1 cellular context compared by ENCODE assay signal in the genomic region with DNA sequence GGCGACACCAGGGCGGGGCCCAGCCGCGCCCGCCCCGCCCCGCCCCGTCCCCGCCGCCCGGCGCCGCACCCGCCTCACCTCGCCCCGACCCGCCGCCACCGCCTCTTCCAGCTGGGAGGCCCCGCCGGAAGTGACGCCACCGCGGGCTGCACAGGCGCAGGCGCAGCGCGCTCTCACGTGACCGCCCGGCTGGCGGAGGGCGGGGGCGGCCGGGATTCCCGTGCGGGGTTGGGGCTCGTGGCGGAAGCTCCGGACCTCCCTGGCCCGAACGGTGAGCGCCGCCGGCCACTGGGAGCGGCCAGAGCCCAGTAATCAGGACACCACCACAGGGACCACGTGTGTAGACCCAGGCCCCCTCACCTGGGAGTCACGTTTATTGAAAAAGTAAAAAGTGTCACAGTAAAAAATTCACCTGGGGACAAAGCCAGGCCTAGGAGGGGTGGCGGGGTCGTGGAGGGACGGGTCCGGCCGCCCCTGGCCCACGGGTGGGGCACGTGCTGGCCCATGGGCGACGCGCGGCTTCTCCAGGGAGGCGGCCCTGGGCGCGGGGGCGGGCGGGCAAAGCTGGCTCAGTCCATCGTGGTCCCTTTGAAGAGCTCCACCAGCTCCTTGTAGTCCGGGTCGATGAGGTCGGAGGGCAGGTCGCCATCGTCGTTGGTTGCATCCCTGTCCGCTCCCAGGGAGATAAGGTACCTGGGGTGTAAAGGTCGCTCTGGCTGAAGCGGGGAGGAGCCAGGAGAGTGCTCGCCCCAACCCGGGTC.
TF ChIP-seq lines count a peak whose summit lies in the region.

A gene with protein sequence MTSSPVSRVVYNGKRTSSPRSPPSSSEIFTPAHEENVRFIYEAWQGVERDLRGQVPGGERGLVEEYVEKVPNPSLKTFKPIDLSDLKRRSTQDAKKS (minus strand): TSS at position 132 of the 761 bp plus-strand sequence. CDS start 8,785 bp downstream, outside the sequence.

TF ChIP-seq in K562, 482 proteins besides CTCF, POLR2A, EP300 and RAD21 (continued from another document and continues in another):
- TF ChIP-seq, protein P1, sequence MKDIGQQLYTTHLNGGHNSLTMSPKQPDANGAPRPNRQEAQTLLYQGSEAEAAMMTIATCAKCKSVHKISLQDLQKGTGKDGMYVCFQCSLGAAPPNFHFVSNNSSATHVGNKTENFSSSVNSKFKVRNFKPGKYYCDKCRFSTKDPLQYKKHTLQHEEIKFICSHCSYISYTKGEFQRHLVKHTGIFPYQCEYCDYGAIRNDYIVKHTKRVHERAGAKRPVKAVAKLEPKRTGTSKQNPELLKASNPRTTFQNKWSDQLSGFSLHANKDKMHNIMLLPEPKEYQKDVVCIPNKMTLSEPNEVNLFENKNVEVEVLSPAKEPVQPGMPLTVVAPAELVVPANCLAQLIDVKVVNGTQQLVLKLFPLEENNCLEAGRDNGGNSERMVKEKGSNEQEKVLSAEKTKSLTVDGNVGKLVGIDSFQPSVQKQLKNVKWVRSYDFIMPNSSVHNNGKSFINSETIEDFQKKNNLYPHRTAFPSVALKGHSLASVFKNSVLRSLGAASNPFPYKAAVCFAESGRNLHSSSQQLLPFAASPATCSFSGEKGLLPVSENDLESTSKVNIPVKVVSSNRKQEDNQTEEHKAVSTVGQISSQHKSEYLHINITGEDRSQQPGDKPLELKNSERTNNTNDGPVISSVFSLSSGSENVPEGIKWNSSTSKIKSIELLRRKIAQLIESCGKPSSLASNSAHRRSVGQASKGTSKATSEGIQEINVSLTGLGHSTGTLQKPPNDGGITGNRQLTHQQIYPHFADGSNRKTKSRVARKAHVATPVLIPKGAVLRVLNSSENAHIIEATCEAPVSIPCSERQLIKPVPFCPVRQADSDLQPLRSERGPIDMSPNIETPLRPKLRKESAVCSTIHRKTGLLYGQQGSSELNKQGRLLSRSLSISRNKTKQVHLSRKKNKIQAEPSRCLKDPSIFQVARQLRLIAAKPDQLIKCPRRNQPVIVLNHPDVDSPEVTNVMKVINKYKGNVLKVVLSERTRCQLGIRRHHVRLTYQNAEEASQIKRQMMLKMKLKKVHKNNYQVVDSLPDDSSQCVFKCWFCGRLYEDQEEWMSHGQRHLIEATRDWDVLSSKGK (CRISPR knock-in tag; IDR thresholded peaks at IDR 0.05): no peak
- TF ChIP-seq, protein P2, sequence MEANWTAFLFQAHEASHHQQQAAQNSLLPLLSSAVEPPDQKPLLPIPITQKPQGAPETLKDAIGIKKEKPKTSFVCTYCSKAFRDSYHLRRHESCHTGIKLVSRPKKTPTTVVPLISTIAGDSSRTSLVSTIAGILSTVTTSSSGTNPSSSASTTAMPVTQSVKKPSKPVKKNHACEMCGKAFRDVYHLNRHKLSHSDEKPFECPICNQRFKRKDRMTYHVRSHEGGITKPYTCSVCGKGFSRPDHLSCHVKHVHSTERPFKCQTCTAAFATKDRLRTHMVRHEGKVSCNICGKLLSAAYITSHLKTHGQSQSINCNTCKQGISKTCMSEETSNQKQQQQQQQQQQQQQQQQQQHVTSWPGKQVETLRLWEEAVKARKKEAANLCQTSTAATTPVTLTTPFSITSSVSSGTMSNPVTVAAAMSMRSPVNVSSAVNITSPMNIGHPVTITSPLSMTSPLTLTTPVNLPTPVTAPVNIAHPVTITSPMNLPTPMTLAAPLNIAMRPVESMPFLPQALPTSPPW (CRISPR knock-in tag; IDR thresholded peaks at IDR 0.05): peak; percentile 98
- TF ChIP-seq, protein P3, sequence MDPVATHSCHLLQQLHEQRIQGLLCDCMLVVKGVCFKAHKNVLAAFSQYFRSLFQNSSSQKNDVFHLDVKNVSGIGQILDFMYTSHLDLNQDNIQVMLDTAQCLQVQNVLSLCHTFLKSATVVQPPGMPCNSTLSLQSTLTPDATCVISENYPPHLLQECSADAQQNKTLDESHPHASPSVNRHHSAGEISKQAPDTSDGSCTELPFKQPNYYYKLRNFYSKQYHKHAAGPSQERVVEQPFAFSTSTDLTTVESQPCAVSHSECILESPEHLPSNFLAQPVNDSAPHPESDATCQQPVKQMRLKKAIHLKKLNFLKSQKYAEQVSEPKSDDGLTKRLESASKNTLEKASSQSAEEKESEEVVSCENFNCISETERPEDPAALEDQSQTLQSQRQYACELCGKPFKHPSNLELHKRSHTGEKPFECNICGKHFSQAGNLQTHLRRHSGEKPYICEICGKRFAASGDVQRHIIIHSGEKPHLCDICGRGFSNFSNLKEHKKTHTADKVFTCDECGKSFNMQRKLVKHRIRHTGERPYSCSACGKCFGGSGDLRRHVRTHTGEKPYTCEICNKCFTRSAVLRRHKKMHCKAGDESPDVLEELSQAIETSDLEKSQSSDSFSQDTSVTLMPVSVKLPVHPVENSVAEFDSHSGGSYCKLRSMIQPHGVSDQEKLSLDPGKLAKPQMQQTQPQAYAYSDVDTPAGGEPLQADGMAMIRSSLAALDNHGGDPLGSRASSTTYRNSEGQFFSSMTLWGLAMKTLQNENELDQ (CRISPR knock-in tag; IDR thresholded peaks at IDR 0.05; ENCODE audit: borderline replicate concordance): no peak
- no peak for TF ChIP-seq XRCC5 (IDR thresholded peaks at IDR 0.05; ENCODE audit: low read depth, low read length)
- TF ChIP-seq MED1 (CRISPR knock-in tag; IDR thresholded peaks at IDR 0.05; ENCODE audit: borderline replicate concordance): no peak
- no peak for TF ChIP-seq NCOA6 (IDR thresholded peaks at IDR 0.05)
- no peak for TF ChIP-seq TRIM24 (IDR thresholded peaks at IDR 0.05)
- TF ChIP-seq MCM5 (IDR thresholded peaks at IDR 0.05; ENCODE audit: low read depth): no peak
- TF ChIP-seq, protein P4, sequence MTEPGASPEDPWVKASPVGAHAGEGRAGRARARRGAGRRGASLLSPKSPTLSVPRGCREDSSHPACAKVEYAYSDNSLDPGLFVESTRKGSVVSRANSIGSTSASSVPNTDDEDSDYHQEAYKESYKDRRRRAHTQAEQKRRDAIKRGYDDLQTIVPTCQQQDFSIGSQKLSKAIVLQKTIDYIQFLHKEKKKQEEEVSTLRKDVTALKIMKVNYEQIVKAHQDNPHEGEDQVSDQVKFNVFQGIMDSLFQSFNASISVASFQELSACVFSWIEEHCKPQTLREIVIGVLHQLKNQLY (CRISPR knock-in tag; conservative IDR thresholded peaks at IDR 0.05): no peak; a peak in 1 of 4 replicates
- no peak for TF ChIP-seq THRAP3 (IDR thresholded peaks at IDR 0.05; ENCODE audit: borderline replicate concordance)
- TF ChIP-seq, protein P5, sequence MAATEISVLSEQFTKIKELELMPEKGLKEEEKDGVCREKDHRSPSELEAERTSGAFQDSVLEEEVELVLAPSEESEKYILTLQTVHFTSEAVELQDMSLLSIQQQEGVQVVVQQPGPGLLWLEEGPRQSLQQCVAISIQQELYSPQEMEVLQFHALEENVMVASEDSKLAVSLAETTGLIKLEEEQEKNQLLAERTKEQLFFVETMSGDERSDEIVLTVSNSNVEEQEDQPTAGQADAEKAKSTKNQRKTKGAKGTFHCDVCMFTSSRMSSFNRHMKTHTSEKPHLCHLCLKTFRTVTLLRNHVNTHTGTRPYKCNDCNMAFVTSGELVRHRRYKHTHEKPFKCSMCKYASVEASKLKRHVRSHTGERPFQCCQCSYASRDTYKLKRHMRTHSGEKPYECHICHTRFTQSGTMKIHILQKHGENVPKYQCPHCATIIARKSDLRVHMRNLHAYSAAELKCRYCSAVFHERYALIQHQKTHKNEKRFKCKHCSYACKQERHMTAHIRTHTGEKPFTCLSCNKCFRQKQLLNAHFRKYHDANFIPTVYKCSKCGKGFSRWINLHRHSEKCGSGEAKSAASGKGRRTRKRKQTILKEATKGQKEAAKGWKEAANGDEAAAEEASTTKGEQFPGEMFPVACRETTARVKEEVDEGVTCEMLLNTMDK (IDR thresholded peaks at IDR 0.05; ENCODE audit: borderline replicate concordance, insufficient read depth, low read depth, low read length, poor library complexity, severe bottlenecking): no peak
- TF ChIP-seq IRF2 (CRISPR knock-in tag; IDR thresholded peaks at IDR 0.05): no peak
- TF ChIP-seq DNMT1 (IDR thresholded peaks at IDR 0.05): no peak
- no peak for TF ChIP-seq NR4A1 (CRISPR knock-in tag; IDR thresholded peaks at IDR 0.05)
- TF ChIP-seq NR4A1 (tag; IDR thresholded peaks at IDR 0.05): 0 out of 2 replicates have a peak, but pooled peaks have one; percentile 67
- peak; percentile 41 for TF ChIP-seq CBFA2T2 (conservative IDR thresholded peaks at IDR 0.05)
- TF ChIP-seq, protein P6, sequence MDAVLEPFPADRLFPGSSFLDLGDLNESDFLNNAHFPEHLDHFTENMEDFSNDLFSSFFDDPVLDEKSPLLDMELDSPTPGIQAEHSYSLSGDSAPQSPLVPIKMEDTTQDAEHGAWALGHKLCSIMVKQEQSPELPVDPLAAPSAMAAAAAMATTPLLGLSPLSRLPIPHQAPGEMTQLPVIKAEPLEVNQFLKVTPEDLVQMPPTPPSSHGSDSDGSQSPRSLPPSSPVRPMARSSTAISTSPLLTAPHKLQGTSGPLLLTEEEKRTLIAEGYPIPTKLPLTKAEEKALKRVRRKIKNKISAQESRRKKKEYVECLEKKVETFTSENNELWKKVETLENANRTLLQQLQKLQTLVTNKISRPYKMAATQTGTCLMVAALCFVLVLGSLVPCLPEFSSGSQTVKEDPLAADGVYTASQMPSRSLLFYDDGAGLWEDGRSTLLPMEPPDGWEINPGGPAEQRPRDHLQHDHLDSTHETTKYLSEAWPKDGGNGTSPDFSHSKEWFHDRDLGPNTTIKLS (IDR thresholded peaks at IDR 0.05; ENCODE audit: borderline replicate concordance, low read depth): peak; percentile 50
- TF ChIP-seq, protein P7, sequence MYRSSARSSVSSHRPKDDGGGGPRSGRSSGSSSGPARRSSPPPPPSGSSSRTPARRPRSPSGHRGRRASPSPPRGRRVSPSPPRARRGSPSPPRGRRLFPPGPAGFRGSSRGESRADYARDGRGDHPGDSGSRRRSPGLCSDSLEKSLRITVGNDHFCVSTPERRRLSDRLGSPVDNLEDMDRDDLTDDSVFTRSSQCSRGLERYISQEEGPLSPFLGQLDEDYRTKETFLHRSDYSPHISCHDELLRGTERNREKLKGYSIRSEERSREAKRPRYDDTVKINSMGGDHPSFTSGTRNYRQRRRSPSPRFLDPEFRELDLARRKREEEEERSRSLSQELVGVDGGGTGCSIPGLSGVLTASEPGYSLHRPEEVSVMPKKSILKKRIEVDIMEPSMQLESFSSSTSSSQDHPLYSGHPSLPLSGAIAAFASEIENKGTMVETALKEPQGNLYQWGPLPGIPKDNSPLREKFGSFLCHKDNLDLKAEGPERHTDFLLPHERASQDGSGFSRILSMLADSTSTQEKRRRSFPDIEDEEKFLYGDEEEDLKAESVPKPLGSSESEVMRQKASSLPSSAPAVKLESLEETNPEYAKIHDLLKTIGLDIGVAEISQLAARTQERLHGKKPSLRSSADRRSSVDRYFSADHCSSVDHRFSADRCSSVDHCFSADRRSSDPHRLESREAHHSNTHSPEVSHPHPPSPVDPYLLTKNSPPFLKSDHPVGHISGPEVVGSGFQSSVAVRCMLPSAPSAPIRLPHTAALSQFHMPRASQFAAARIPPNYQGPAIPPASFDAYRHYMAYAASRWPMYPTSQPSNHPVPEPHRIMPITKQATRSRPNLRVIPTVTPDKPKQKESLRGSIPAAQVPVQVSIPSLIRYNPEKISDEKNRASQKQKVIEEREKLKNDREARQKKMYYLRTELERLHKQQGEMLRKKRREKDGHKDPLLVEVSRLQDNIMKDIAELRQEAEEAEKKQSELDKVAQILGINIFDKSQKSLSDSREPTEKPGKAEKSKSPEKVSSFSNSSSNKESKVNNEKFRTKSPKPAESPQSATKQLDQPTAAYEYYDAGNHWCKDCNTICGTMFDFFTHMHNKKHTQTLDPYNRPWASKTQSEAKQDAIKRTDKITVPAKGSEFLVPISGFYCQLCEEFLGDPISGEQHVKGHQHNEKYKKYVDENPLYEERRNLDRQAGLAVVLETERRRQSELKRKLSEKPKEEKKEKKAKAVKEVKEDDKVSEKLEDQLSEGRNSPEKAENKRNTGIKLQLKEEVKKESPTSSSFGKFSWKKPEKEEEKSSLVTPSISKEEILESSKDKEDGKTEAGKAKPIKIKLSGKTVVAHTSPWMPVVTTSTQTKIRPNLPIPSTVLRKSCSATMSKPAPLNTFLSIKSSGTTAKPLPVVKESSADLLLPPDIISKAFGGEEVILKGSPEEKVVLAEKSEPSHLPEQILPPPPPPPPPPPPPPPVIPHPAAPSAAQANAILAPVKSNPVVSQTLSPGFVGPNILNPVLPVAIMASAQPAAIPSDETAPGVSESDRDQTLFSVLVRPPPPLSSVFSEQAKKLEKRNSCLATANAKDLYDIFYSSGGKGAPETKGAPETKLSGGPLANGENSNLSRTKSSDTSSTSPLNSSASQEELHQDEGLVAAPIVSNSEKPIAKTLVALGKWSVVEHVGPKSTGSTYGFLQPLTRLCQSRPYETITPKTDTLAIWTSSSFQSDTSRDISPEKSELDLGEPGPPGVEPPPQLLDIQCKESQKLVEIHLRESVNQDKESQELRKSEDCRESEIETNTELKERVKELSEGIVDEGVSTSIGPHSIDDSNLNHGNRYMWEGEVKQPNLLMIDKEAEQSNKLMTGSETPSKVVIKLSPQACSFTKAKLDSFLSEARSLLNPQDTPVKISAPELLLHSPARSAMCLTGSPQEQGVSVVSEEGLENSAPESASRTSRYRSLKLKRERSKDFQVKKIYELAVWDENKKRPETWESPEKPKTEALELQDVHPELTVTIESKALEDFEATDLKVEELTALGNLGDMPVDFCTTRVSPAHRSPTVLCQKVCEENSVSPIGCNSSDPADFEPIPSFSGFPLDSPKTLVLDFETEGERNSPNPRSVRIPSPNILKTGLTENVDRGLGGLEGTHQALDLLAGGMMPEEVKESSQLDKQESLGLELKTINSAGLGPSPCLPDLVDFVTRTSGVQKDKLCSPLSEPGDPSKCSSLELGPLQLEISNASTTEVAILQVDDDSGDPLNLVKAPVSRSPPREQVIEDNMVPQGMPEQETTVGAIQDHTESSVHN (IDR thresholded peaks at IDR 0.05; ENCODE audit: borderline replicate concordance in 1 of 2, low read depth in 1 of 2): no peak
- TF ChIP-seq, protein P8, sequence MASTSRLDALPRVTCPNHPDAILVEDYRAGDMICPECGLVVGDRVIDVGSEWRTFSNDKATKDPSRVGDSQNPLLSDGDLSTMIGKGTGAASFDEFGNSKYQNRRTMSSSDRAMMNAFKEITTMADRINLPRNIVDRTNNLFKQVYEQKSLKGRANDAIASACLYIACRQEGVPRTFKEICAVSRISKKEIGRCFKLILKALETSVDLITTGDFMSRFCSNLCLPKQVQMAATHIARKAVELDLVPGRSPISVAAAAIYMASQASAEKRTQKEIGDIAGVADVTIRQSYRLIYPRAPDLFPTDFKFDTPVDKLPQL (IDR thresholded peaks at IDR 0.05; ENCODE audit: extremely low read depth, insufficient read length): no peak
- TF ChIP-seq TAF1 (IDR thresholded peaks at IDR 0.05; ENCODE audit: control insufficient read depth, extremely low read depth, insufficient read depth, low read length, severe bottlenecking): peak; percentile 79
- no peak for TF ChIP-seq TGIF2 (CRISPR knock-in tag; IDR thresholded peaks at IDR 0.05)
- TF ChIP-seq FOXM1 (IDR thresholded peaks at IDR 0.05; ENCODE audit: low read depth): no peak
- TF ChIP-seq FOXM1 (CRISPR knock-in tag; IDR thresholded peaks at IDR 0.05; ENCODE audit: low read depth): peak; percentile 67; the same call in 1 of the 2 replicates
- TF ChIP-seq, protein P9, sequence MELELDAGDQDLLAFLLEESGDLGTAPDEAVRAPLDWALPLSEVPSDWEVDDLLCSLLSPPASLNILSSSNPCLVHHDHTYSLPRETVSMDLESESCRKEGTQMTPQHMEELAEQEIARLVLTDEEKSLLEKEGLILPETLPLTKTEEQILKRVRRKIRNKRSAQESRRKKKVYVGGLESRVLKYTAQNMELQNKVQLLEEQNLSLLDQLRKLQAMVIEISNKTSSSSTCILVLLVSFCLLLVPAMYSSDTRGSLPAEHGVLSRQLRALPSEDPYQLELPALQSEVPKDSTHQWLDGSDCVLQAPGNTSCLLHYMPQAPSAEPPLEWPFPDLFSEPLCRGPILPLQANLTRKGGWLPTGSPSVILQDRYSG (tag; conservative IDR thresholded peaks at IDR 0.05; ENCODE audit: low read depth): peak; percentile 64; the same call in 1 of the 2 replicates
- TF ChIP-seq NBN (IDR thresholded peaks at IDR 0.05; ENCODE audit: low read depth): no peak
- no peak for TF ChIP-seq CCAR2 (IDR thresholded peaks at IDR 0.05; ENCODE audit: low read depth, low read length)
- TF ChIP-seq BMI1 (IDR thresholded peaks at IDR 0.05; ENCODE audit: low read length): no peak
- TF ChIP-seq RBFOX2 (IDR thresholded peaks at IDR 0.05; ENCODE audit: low read depth, low read length): peak; percentile 89
- no peak for TF ChIP-seq NFIX (CRISPR knock-in tag; IDR thresholded peaks at IDR 0.05; ENCODE audit: low read depth)
